In genomic region chr3:45993421-45994027, GRCh38 we compare ENCODE assay signal across 11 cellular contexts. TPM values are rescaled to one million over a fixed set of nuclear protein-coding genes. Genes with fewer than 3 reads are reported as not detected.
DNase-seq lines count a peak whose midpoint lies in the region; ATAC-seq and TF ChIP-seq lines count a peak whose summit lies in the region.
"Had no signal": no experiment of that assay in that cellular context is flagged by ENCODE, and none has a peak within 500 bp of the region (broad histone marks: within the 10 kb centered on the region; RNA-seq: fewer than 3 reads in every experiment).

No MANE protein-coding gene starts in this region.

- no peaks in the 10 kb centered on the region for H3K9me3 ChIP-seq in right lobe of liver

- H3K27ac ChIP-seq in right lobe of liver: peak overlapping the region; percentile 56 to 97 (median 97)

- WGBS in right lobe of liver (ENCODE audit: insufficient coverage, low coverage, low lambda C conversion rate, missing lambda C conversion rate): 39% methylated on average over 3 of the region's 3 CpGs

- POLR2A ChIA-PET in activated CD8-positive, alpha-beta T cell treated with anti-CD3 and anti-CD28 coated beads, Interleukin-2, amount 10 ng/mL, durations not matched to agents 7 days and 5 days (lab: Charles Lee): interaction anchor here (1.5 to 3.7 kb wide), 6 partner anchors 9 to 50 kb away, joined by 6 to 31 read pairs (median 9); partner anchors contain the start of gene CXCR6

- H3K27me3 ChIP-seq in right lobe of liver: no peaks in the 10 kb centered on the region
- H3K27me3 ChIP-seq: dorsolateral prefrontal cortex had no signal

- no peak for TF ChIP-seq CTCF in right lobe of liver (IDR thresholded peaks at IDR 0.05)

- H3K4me1 Mint-ChIP-seq in activated CD8-positive, alpha-beta T cell treated with anti-CD3 and anti-CD28 coated beads, Interleukin-2, amount 10 ng/mL, durations not matched to agents 7 days and 5 days (ENCODE audit: low read depth): peaks cover 75% of the 10 kb centered on the region

- intact Hi-C loops in right lobe of liver (cut with DNase I): no loop called here

- H3K27ac Mint-ChIP-seq in activated CD8-positive, alpha-beta T cell treated with anti-CD3 and anti-CD28 coated beads, Interleukin-2, amount 10 ng/mL, durations not matched to agents 7 days and 5 days: peak overlapping the region; percentile 86

- peaks cover 0 to 49% (median 22%) of the 10 kb centered on the region in 4 donors for H3K4me1 ChIP-seq in right lobe of liver

- H3K9me3 Mint-ChIP-seq in activated CD8-positive, alpha-beta T cell treated with anti-CD3 and anti-CD28 coated beads, Interleukin-2, amount 10 ng/mL, durations not matched to agents 7 days and 5 days (ENCODE audit: insufficient read depth): peaks cover 3% of the 10 kb centered on the region

- CTCF ChIA-PET in activated CD8-positive, alpha-beta T cell treated with anti-CD3 and anti-CD28 coated beads, Interleukin-2, amount 10 ng/mL, durations not matched to agents 7 days and 5 days (lab: Charles Lee): interaction anchor here (0.9 to 5.2 kb wide), 15 partner anchors 13 to 384 kb away, joined by 3 to 29 read pairs (median 9); partner anchors contain the start of gene CXCR6

- no peak for TF ChIP-seq POLR2A in right lobe of liver (IDR thresholded peaks at IDR 0.05)

- no peak overlapping the region for H3K4me3 ChIP-seq in right lobe of liver

- H3K4me3 Mint-ChIP-seq in activated CD8-positive, alpha-beta T cell treated with anti-CD3 and anti-CD28 coated beads, Interleukin-2, amount 10 ng/mL, durations not matched to agents 7 days and 5 days: peak overlapping the region; percentile 65

- DNase-seq in stimulated activated CD4-positive, alpha-beta T cell treated with anti-CD3 and anti-CD28 coated beads, Interleukin-4, amount 100 ng/mL, for 24 hours: peak; percentile 12
- no peak for DNase-seq in stimulated activated CD4-positive, alpha-beta T cell treated with anti-CD3 and anti-CD28 coated beads, Interleukin-4, amount 100 ng/mL, for 4 hours
- DNase-seq in activated CD8-positive, alpha-beta T cell treated with anti-CD3 and anti-CD28 coated beads, Interleukin-2, amount 10 ng/mL, durations not matched to agents 7 days and 5 days: peak; percentile 54
- DNase-seq in right lobe of liver (no peak), amniotic stem cell (lab: John Stamatoyannopoulos, UW) (no peak), NCI-H510A treated with DMSO at 0.1 percent for 48 hours (lab: John Stamatoyannopoulos, UW) (no peak), AML-193 (lab: John Stamatoyannopoulos, UW) (no peak), 8988T (no peak)
- DNase-seq: dorsolateral prefrontal cortex; stimulated activated CD4-positive, alpha-beta T cell treated with anti-CD3 and anti-CD28 coated beads, Interleukin-12 subunit alpha, Interleukin-12 subunit beta, amount 100 ng/mL, for 4 hours had no signal

- peak; percentile 40 for ATAC-seq in activated CD8-positive, alpha-beta T cell treated with anti-CD3 and anti-CD28 coated beads, Interleukin-2, amount 10 ng/mL, durations not matched to agents 7 days and 5 days
- no peak for ATAC-seq in right lobe of liver
- ATAC-seq: left lobe of liver had no signal

- no peaks in the 10 kb centered on the region for H3K36me3 ChIP-seq in right lobe of liver

- peaks cover 43% of the 10 kb centered on the region for H3K36me3 Mint-ChIP-seq in activated CD8-positive, alpha-beta T cell treated with anti-CD3 and anti-CD28 coated beads, Interleukin-2, amount 10 ng/mL, durations not matched to agents 7 days and 5 days (ENCODE audit: low read depth)

- H3K27me3 Mint-ChIP-seq in activated CD8-positive, alpha-beta T cell treated with anti-CD3 and anti-CD28 coated beads, Interleukin-2, amount 10 ng/mL, durations not matched to agents 7 days and 5 days (ENCODE audit: low read depth): no peaks in the 10 kb centered on the region

RNA-seq across cellular contexts. Expression of gene FYCO1, which starts 2.1 kb away (rescaled TPM):
- 10 to 100 TPM; 16.6 to 19.5 TPM for total RNA-seq in activated CD8-positive, alpha-beta T cell treated with anti-CD3 and anti-CD28 coated beads, Interleukin-2, amount 10 ng/mL, durations not matched to agents 7 days and 5 days
- total RNA-seq in right lobe of liver: 10 to 100 TPM; 16.0 to 22.0 (median 21.0) TPM

RNA-seq across cellular contexts. Expression of gene XCR1, which starts 33.8 kb away (rescaled TPM):
- not detected for total RNA-seq in activated CD8-positive, alpha-beta T cell treated with anti-CD3 and anti-CD28 coated beads, Interleukin-2, amount 10 ng/mL, durations not matched to agents 7 days and 5 days
- total RNA-seq in right lobe of liver: under 1 TPM in 3 of 6 experiments, not detected in 3; 0.02 to 0.06 (median 0.04) TPM
- total RNA-seq: left lobe of liver had no signal

RNA-seq across cellular contexts. Expression of gene CXCR6, which starts 50.3 kb away (rescaled TPM):
- 10 to 100 TPM; 26.5 to 27.6 TPM for total RNA-seq in activated CD8-positive, alpha-beta T cell treated with anti-CD3 and anti-CD28 coated beads, Interleukin-2, amount 10 ng/mL, durations not matched to agents 7 days and 5 days
- 1 to 10 TPM in 2 of 6 experiments, under 1 TPM in 3, not detected in 1; 0.37 to 1.4 (median 0.76) TPM for total RNA-seq in right lobe of liver
- total RNA-seq: left lobe of liver had no signal

Comparison
In these comparisons a context has a peak if more than half of its experiments do, and no peak if none do; other contexts are left out.
1. DNase-seq: peak in stimulated activated CD4-positive, alpha-beta T cell treated with anti-CD3 and anti-CD28 coated beads, Interleukin-4, amount 100 ng/mL, for 24 hours (single experiment) and activated CD8-positive, alpha-beta T cell treated with anti-CD3 and anti-CD28 coated beads, Interleukin-2, amount 10 ng/mL, durations not matched to agents 7 days and 5 days (single experiment); none in stimulated activated CD4-positive, alpha-beta T cell treated with anti-CD3 and anti-CD28 coated beads, Interleukin-4, amount 100 ng/mL, for 4 hours (0 of 2), right lobe of liver (0 of 3), amniotic stem cell (single experiment), NCI-H510A treated with DMSO at 0.1 percent for 48 hours (single experiment), AML-193 (0 of 2) and 8988T (single experiment).
2. RNA of gene CXCR6, which starts 50.3 kb away (total RNA-seq): 26.5 to 27.6 TPM in activated CD8-positive, alpha-beta T cell treated with anti-CD3 and anti-CD28 coated beads, Interleukin-2, amount 10 ng/mL, durations not matched to agents 7 days and 5 days; 0.37 to 1.4 TPM in right lobe of liver; every median in the first group is over 10 times any median in the second.